Comparison of ENCODE assay signal across 7 cellular contexts in genomic region chr12:5301539-5301938, GRCh38.
"Had no signal": no experiment of that assay in that cellular context is flagged by ENCODE, and none has a peak within 500 bp of the region (broad histone marks: within the 10 kb centered on the region; RNA-seq: fewer than 3 reads in every experiment).

No MANE protein-coding gene starts in this region.

- H3K4me3 ChIP-seq: GM23338 had no signal

- FAIRE-seq: H1, H54 had no signal

- H3K4me1 Mint-ChIP-seq: IgD-negative memory B cell had no signal

- DNase-seq: H9, HCEC 1CT, KBM-7 had no signal

- H3K9me3 Mint-ChIP-seq: GM23338, H9, IgD-negative memory B cell had no signal

- H3K27ac Mint-ChIP-seq: GM23338, H9, IgD-negative memory B cell had no signal

- H3K36me3 Mint-ChIP-seq: IgD-negative memory B cell had no signal

- H3K27me3 Mint-ChIP-seq: IgD-negative memory B cell had no signal

- H3K4me3 Mint-ChIP-seq: GM23338, H9, IgD-negative memory B cell had no signal

- ATAC-seq: GM23338 had no signal
